24 cellular contexts compared by ENCODE assay signal in genomic region chr14:95611293-95611880, GRCh38.
A peak's percentile ranks its signal among the peaks of the same experiment; 100 is the strongest.
DNase-seq lines count a peak whose midpoint lies in the region; ATAC-seq and TF ChIP-seq lines count a peak whose summit lies in the region.
"Had no signal": no experiment of that assay in that cellular context is flagged by ENCODE, and none has a peak within 500 bp of the region (broad histone marks: within the 10 kb centered on the region; RNA-seq: fewer than 3 reads in every experiment).

No MANE protein-coding gene starts in this region.

- no peaks in the 10 kb centered on the region for H3K36me3 Mint-ChIP-seq in activated T-cell treated with anti-CD3 and anti-CD28 coated beads, Interleukin-2, amount 50 U/mL, for 24 hours (ENCODE audit: low read depth)

- no peaks in the 10 kb centered on the region for H3K27me3 ChIP-seq in foreskin keratinocyte
- H3K27me3 ChIP-seq: thyroid gland had no signal

- no peaks in the 10 kb centered on the region for H3K4me1 ChIP-seq in foreskin keratinocyte
- H3K4me1 ChIP-seq: A549, breast epithelium, prostate gland, thyroid gland had no signal

- ATAC-seq in GM18858 (IDR thresholded peaks at IDR 0.05; ENCODE audit: unreplicated experiment) = peak; percentile 49
- ATAC-seq in foreskin keratinocyte = peak; percentile 29
- ATAC-seq: A549, left ventricle myocardium superior, mucosa of descending colon, PC-3 had no signal

- no peak overlapping the region for H3K4me3 Mint-ChIP-seq in activated T-cell treated with anti-CD3 and anti-CD28 coated beads, Interleukin-2, amount 50 U/mL, for 24 hours
- H3K4me3 Mint-ChIP-seq: neural crest cell had no signal

- H3K27ac ChIP-seq in foreskin keratinocyte = no peak overlapping the region
- H3K27ac ChIP-seq: A549, breast epithelium, prostate gland, thyroid gland, VCaP had no signal

- no peak for TF ChIP-seq CTCF in foreskin keratinocyte (conservative IDR thresholded peaks at IDR 0.05)

- H3K27me3 Mint-ChIP-seq in activated T-cell treated with anti-CD3 and anti-CD28 coated beads, Interleukin-2, amount 50 U/mL, for 24 hours = peaks cover 57% of the 10 kb centered on the region

- H3K4me1 Mint-ChIP-seq in activated T-cell treated with anti-CD3 and anti-CD28 coated beads, Interleukin-2, amount 50 U/mL, for 24 hours (ENCODE audit: low read depth) = no peaks in the 10 kb centered on the region
- H3K4me1 Mint-ChIP-seq: neural crest cell had no signal

- no peaks in the 10 kb centered on the region for H3K9me3 Mint-ChIP-seq in activated T-cell treated with anti-CD3 and anti-CD28 coated beads, Interleukin-2, amount 50 U/mL, for 24 hours
- H3K9me3 Mint-ChIP-seq: neural crest cell had no signal

- no peak overlapping the region for H3K27ac Mint-ChIP-seq in activated T-cell treated with anti-CD3 and anti-CD28 coated beads, Interleukin-2, amount 50 U/mL, for 24 hours

- DNase-seq in NCI-H146 (lab: John Stamatoyannopoulos, UW) (peak; percentile 20), NCI-H146 treated with DMSO at 0.1 percent for 48 hours (lab: John Stamatoyannopoulos, UW; ENCODE audit: unreplicated experiment) (no peak), NAMALWA (ENCODE audit: low spot score) (peak; percentile 33), foreskin keratinocyte (no peak), epidermal melanocyte (ENCODE audit: insufficient read length, low spot score) (no peak), NCI-H187 (lab: John Stamatoyannopoulos, UW) (no peak)
- no peak for DNase-seq in activated T-cell treated with anti-CD3 and anti-CD28 coated beads, Interleukin-2, amount 50 U/mL, for 24 hours
- DNase-seq: activated CD4-positive, alpha-beta T cell treated with anti-CD3 and anti-CD28 coated beads, Interleukin-2, amount 50 U/mL, for 48 hours; cortex of kidney; left ventricle myocardium superior; mucosa of descending colon; NCI-H1092; NCI-H524 treated with DMSO at 0.1 percent for 48 hours; PC-3; SHP77 treated with DMSO at 0.1 percent for 48 hours; stimulated activated CD4-positive, alpha-beta T cell treated with anti-CD3 and anti-CD28 coated beads, Interleukin-2, amount 100 ng/mL, for 24 hours; stimulated activated naive CD4-positive, alpha-beta T cell treated with Interleukin-2 at 50 U/mL for 16 hours; thyroid gland had no signal

Comparison
In these comparisons a context has a peak if more than half of its experiments do, and no peak if none do; other contexts are left out.
1. DNase-seq: peak in NCI-H146 (single experiment) and NAMALWA (single experiment); none in NCI-H146 treated with DMSO at 0.1 percent for 48 hours (single experiment), foreskin keratinocyte (0 of 2), activated T-cell treated with anti-CD3 and anti-CD28 coated beads, Interleukin-2, amount 50 U/mL, for 24 hours (single experiment), epidermal melanocyte (single experiment) and NCI-H187 (0 of 2).